ENCODE assay signal across 31 cellular contexts in genomic region chr15:47843124-47843663, GRCh38.
"Had no signal": no experiment of that assay in that cellular context is flagged by ENCODE, and none has a peak within 500 bp of the region (broad histone marks: within the 10 kb centered on the region; RNA-seq: fewer than 3 reads in every experiment).

No MANE protein-coding gene starts in this region.

- H3K9ac ChIP-seq: KMS-11 had no signal

- H3K4me3 ChIP-seq: cardiac muscle cell, SJCRH30, SK-N-MC had no signal

- DNase-seq: activated CD4-positive, alpha-beta memory T cell treated with anti-CD3 and anti-CD28 coated beads, Interleukin-2, amount 10 ng/mL, durations not matched to agents 7 days and 5 days; activated CD4-positive, alpha-beta T cell treated with anti-CD3 and anti-CD28 coated beads for 1 hour; activated CD4-positive, alpha-beta T cell treated with anti-CD3 and anti-CD28 coated beads for 48 hours; activated CD4-positive, CD25-positive, alpha-beta regulatory T cell; activated CD8-positive, alpha-beta memory T cell treated with anti-CD3 and anti-CD28 coated beads for 24 hours; activated CD8-positive, alpha-beta memory T cell treated with anti-CD3 and anti-CD28 coated beads, Interleukin-2, amount 10 ng/mL, durations not matched to agents 7 days and 5 days; activated CD8-positive, alpha-beta memory T cell treated with anti-CD3 and anti-CD28 coated beads, Interleukin-2, amount 50 U/mL, for 48 hours; activated effector memory CD4-positive, alpha-beta T cell treated with anti-CD3 and anti-CD28 coated beads, Interleukin-2, amount 50 U/mL, for 16 hours; activated naive CD4-positive, alpha-beta T cell; activated naive CD4-positive, alpha-beta T cell treated with anti-CD3 and anti-CD28 coated beads, Interleukin-2, amount 50 U/mL, for 16 hours; activated naive CD8-positive, alpha-beta T cell treated with anti-CD3 and anti-CD28 coated beads for 36 hours; activated T-cell treated with anti-CD3 and anti-CD28 coated beads, Interleukin-2, amount 50 U/mL, for 72 hours; amniotic stem cell; aorta; MM.1S; MV-4-11; NCI-H1092; NCI-H1417; NCI-H187 treated with DMSO at 0.1 percent for 48 hours; NCI-H2081; NCI-H226; NCI-H446 treated with DMSO at 0.1 percent for 48 hours; SHP77; SJCRH30; T1000; WERI-Rb-1 had no signal

- H3K9me3 ChIP-seq: SJCRH30 had no signal

- H3K27ac Mint-ChIP-seq: activated CD4-positive, alpha-beta memory T cell treated with anti-CD3 and anti-CD28 coated beads, Interleukin-2, amount 10 ng/mL, durations not matched to agents 7 days and 5 days; activated CD8-positive, alpha-beta memory T cell treated with anti-CD3 and anti-CD28 coated beads, Interleukin-2, amount 10 ng/mL, durations not matched to agents 7 days and 5 days; activated naive CD8-positive, alpha-beta T cell treated with anti-CD3 and anti-CD28 coated beads for 36 hours; activated T-cell treated with anti-CD3 and anti-CD28 coated beads, Interleukin-2, amount 50 U/mL, for 72 hours; activated T-helper 17 cell treated with anti-CD3 and anti-CD28 coated beads, Interleukin-2, amount 50 U/mL, for 72 hours had no signal

- H3K4me1 Mint-ChIP-seq: activated CD4-positive, alpha-beta memory T cell treated with anti-CD3 and anti-CD28 coated beads, Interleukin-2, amount 10 ng/mL, durations not matched to agents 7 days and 5 days; activated CD8-positive, alpha-beta memory T cell treated with anti-CD3 and anti-CD28 coated beads, Interleukin-2, amount 10 ng/mL, durations not matched to agents 7 days and 5 days; activated naive CD8-positive, alpha-beta T cell treated with anti-CD3 and anti-CD28 coated beads for 36 hours; activated T-helper 17 cell treated with anti-CD3 and anti-CD28 coated beads, Interleukin-2, amount 50 U/mL, for 72 hours had no signal

- H3K4me3 Mint-ChIP-seq: activated CD4-positive, alpha-beta memory T cell treated with anti-CD3 and anti-CD28 coated beads, Interleukin-2, amount 10 ng/mL, durations not matched to agents 7 days and 5 days; activated CD8-positive, alpha-beta memory T cell treated with anti-CD3 and anti-CD28 coated beads, Interleukin-2, amount 10 ng/mL, durations not matched to agents 7 days and 5 days; activated naive CD8-positive, alpha-beta T cell treated with anti-CD3 and anti-CD28 coated beads for 36 hours; activated T-cell treated with anti-CD3 and anti-CD28 coated beads, Interleukin-2, amount 50 U/mL, for 72 hours; activated T-helper 17 cell treated with anti-CD3 and anti-CD28 coated beads, Interleukin-2, amount 50 U/mL, for 72 hours had no signal

- ATAC-seq: activated CD8-positive, alpha-beta memory T cell treated with anti-CD3 and anti-CD28 coated beads, Interleukin-2, amount 10 ng/mL, durations not matched to agents 7 days and 5 days; activated T-cell treated with anti-CD3 and anti-CD28 coated beads, Interleukin-2, amount 50 U/mL, for 72 hours; activated T-helper 17 cell treated with anti-CD3 and anti-CD28 coated beads, Interleukin-2, amount 50 U/mL, for 72 hours; Panc1 had no signal

- H3K9me3 Mint-ChIP-seq: activated CD4-positive, alpha-beta memory T cell treated with anti-CD3 and anti-CD28 coated beads, Interleukin-2, amount 10 ng/mL, durations not matched to agents 7 days and 5 days; activated naive CD8-positive, alpha-beta T cell treated with anti-CD3 and anti-CD28 coated beads for 36 hours; activated T-cell treated with anti-CD3 and anti-CD28 coated beads, Interleukin-2, amount 50 U/mL, for 72 hours; activated T-helper 17 cell treated with anti-CD3 and anti-CD28 coated beads, Interleukin-2, amount 50 U/mL, for 72 hours had no signal

- H3K4me2 ChIP-seq: KMS-11 had no signal

- H3K4me1 ChIP-seq: SJCRH30 had no signal

- H3K36me3 Mint-ChIP-seq: activated CD8-positive, alpha-beta memory T cell treated with anti-CD3 and anti-CD28 coated beads, Interleukin-2, amount 10 ng/mL, durations not matched to agents 7 days and 5 days; activated naive CD8-positive, alpha-beta T cell treated with anti-CD3 and anti-CD28 coated beads for 36 hours had no signal

- H3K27me3 Mint-ChIP-seq: activated CD4-positive, alpha-beta memory T cell treated with anti-CD3 and anti-CD28 coated beads, Interleukin-2, amount 10 ng/mL, durations not matched to agents 7 days and 5 days; activated T-helper 17 cell treated with anti-CD3 and anti-CD28 coated beads, Interleukin-2, amount 50 U/mL, for 72 hours had no signal

- H3K27me3 ChIP-seq: cardiac muscle cell, SJCRH30 had no signal

- H3K27ac ChIP-seq: cardiac muscle cell, KMS-11, SJCRH30, SK-N-MC, WERI-Rb-1 had no signal

- H3K36me3 ChIP-seq: cardiac muscle cell, SJCRH30, WERI-Rb-1 had no signal
